Comparison of ENCODE assay signal across 8 cellular contexts in the genomic region with DNA sequence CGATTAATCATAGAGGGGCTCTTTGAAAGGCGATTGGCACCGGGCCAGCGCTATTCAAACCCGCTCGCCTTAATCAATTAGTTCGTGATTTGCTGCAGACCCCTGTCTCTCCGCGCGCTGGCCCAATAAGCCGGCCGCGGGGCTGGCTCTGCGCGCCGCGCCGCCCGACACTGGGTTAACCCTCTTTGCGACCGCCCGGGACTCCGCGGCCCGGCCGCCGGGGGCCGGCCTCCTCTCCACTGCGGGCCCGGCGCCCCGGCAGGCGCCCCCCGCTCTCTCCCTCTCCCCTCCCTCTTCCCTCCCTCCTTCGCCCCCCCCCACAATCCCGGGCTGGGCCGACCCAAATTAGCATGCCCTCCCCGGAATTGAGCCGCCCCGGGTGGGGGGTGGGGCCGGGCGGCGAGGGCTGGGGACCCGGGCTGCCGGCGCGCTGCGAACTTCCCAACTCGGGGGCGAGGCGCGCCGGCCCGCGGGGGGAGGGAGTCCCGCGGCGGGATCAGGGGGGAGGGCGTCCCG. TPM values are rescaled to one million over a fixed set of nuclear protein-coding genes. Genes with fewer than 3 reads are reported as not detected.
A peak's percentile ranks its signal among the peaks of the same experiment; 100 is the strongest.
DNase-seq lines count a peak whose midpoint lies in the region; ATAC-seq, FAIRE-seq and TF ChIP-seq lines count a peak whose summit lies in the region.

No MANE protein-coding gene starts in this region.

- H3K4me2 ChIP-seq in A549 = peak overlapping the region; percentile 77

- no peak for FAIRE-seq in A549 (lab: Jason Lieb, UNC)

- TF ChIP-seq RAD21 in A549 (conservative IDR thresholded peaks at IDR 0.05 in 1 of 2, IDR thresholded peaks at IDR 0.05 in 1 of 2) = no peak
- TF ChIP-seq RAD21 in Ishikawa (IDR thresholded peaks at IDR 0.05; ENCODE audit: low read depth) = no peak

- no peak overlapping the region for H3K27ac Mint-ChIP-seq in activated naive CD8-positive, alpha-beta T cell treated with anti-CD3 and anti-CD28 coated beads, Interleukin-2, amount 50 U/mL, for 24 hours

- H3K27me3 ChIP-seq in body of pancreas (peaks cover 4 to 55% of the 10 kb centered on the region in 2 donors), kidney epithelial cell (ENCODE audit: control insufficient read depth, insufficient read depth, low read length) (no peaks in the 10 kb centered on the region), tibial artery (peaks cover 0 to 89% of the 10 kb centered on the region in 2 donors)

- WGBS in A549 (ENCODE audit: missing lambda C conversion rate) = 54% methylated on average over 27 of the region's 60 CpGs
- WGBS in body of pancreas, 2 donors = 0 to 2% methylated on average over 11 to 21 of the region's 60 CpGs

- DNase-seq in A549 (ENCODE audit: low read depth in 1 of 2, low spot score in 1 of 2) (peak in 1 of 2 experiments; percentile 15), body of pancreas (peak; percentile 21 to 51 (median 43)), kidney epithelial cell (ENCODE audit: low read depth) (no peak), tibial artery (no peak), activated gamma-delta T cell treated with Interleukin-2 at 50 U/mL for 16 hours (no peak)
- DNase-seq in activated naive CD8-positive, alpha-beta T cell treated with anti-CD3 and anti-CD28 coated beads, Interleukin-2, amount 50 U/mL, for 24 hours = no peak

- intact Hi-C loops in body of pancreas (cut with DNase I) (loop anchor here (10.0 kb wide), 1 partner anchor 233 kb away; no protein-coding TSS in a partner anchor), tibial artery (cut with DNase I; ENCODE audit: low total_unique reads) (no loop called here)

- TF ChIP-seq POLR2A in A549 (IDR thresholded peaks at IDR 0.05; ENCODE audit: low read length) (no peak), body of pancreas (IDR thresholded peaks at IDR 0.05) (no peak)

- H3K27me3 Mint-ChIP-seq in activated naive CD8-positive, alpha-beta T cell treated with anti-CD3 and anti-CD28 coated beads, Interleukin-2, amount 50 U/mL, for 24 hours = peaks cover 70% of the 10 kb centered on the region

- ATAC-seq in A549 (peak; percentile 40 to 78; a peak in 4 of 6 replicates), body of pancreas (peak; percentile 69), GM21447 (IDR thresholded peaks at IDR 0.05; ENCODE audit: unreplicated experiment) (no peak)
- ATAC-seq in activated naive CD8-positive, alpha-beta T cell treated with anti-CD3 and anti-CD28 coated beads, Interleukin-2, amount 50 U/mL, for 24 hours = no peak

- peaks cover 6% of the 10 kb centered on the region for H3K36me3 Mint-ChIP-seq in activated naive CD8-positive, alpha-beta T cell treated with anti-CD3 and anti-CD28 coated beads, Interleukin-2, amount 50 U/mL, for 24 hours (ENCODE audit: low read depth)

- no peaks in the 10 kb centered on the region for H3K9me3 ChIP-seq in A549
- H3K9me3 ChIP-seq in body of pancreas = no peaks in the 10 kb centered on the region
- no peaks in the 10 kb centered on the region for H3K9me3 ChIP-seq in tibial artery

- no peaks in the 10 kb centered on the region for H3K4me1 ChIP-seq in A549
- peaks cover 42% of the 10 kb centered on the region for H3K4me1 ChIP-seq in body of pancreas
- peaks cover 0 to 48% (median 41%) of the 10 kb centered on the region in 4 donors for H3K4me1 ChIP-seq in tibial artery

- peaks cover 5% of the 10 kb centered on the region for H3K9me3 Mint-ChIP-seq in activated naive CD8-positive, alpha-beta T cell treated with anti-CD3 and anti-CD28 coated beads, Interleukin-2, amount 50 U/mL, for 24 hours

- CTCF ChIA-PET in A549 (lab: Yijun Ruan, JAX) = no interaction called here

- peaks cover 10% of the 10 kb centered on the region for H3K4me1 Mint-ChIP-seq in activated naive CD8-positive, alpha-beta T cell treated with anti-CD3 and anti-CD28 coated beads, Interleukin-2, amount 50 U/mL, for 24 hours

- H3K27ac ChIP-seq in A549 (peak overlapping the region; percentile 40 to 66), body of pancreas (peak overlapping the region in 2 of 4 donors; percentile 18 to 53), tibial artery (no peak overlapping the region)

- TF ChIP-seq EP300 in A549 (IDR thresholded peaks at IDR 0.05) (no peak), Ishikawa (IDR thresholded peaks at IDR 0.05; ENCODE audit: borderline replicate concordance) (no peak)

- POLR2A ChIA-PET in A549 (lab: Yijun Ruan, JAX) = interaction anchor here (1.1 kb wide), 1 partner anchor 388 kb away, joined by 3 read pairs; no protein-coding TSS in a partner anchor

- TF ChIP-seq CTCF in A549 (IDR thresholded peaks at IDR 0.05) (no peak), body of pancreas (IDR thresholded peaks at IDR 0.05) (no peak), kidney epithelial cell (IDR thresholded peaks at IDR 0.05; ENCODE audit: insufficient read depth, low read length, poor library complexity, severe bottlenecking) (no peak), tibial artery (IDR thresholded peaks at IDR 0.05) (no peak)

- H3K4me3 ChIP-seq in A549 = peak overlapping the region; percentile 42
- H3K4me3 ChIP-seq in body of pancreas = peak overlapping the region in 1 of 2 donors; percentile 22
- peak overlapping the region; percentile 69 for H3K4me3 ChIP-seq in kidney epithelial cell (ENCODE audit: low read depth, low read length)
- peak overlapping the region; percentile 41 to 53 for H3K4me3 ChIP-seq in tibial artery

- H3K36me3 ChIP-seq in body of pancreas (replicated peaks in 1 of 2; ENCODE audit: insufficient read depth in 1 of 2, low read depth in 2 of 2) (no peaks in the 10 kb centered on the region), kidney epithelial cell (ENCODE audit: control insufficient read depth, insufficient read depth, low read length) (no peaks in the 10 kb centered on the region), tibial artery (no peaks in the 10 kb centered on the region)

- no peak overlapping the region for H3K4me3 Mint-ChIP-seq in activated naive CD8-positive, alpha-beta T cell treated with anti-CD3 and anti-CD28 coated beads, Interleukin-2, amount 50 U/mL, for 24 hours

TF ChIP-seq in A549, 52 proteins besides CTCF, POLR2A, EP300 and RAD21 (continues in another document):
- TF ChIP-seq HOXA7 (CRISPR knock-in tag; IDR thresholded peaks at IDR 0.05) (no peak), HES2 (IDR thresholded peaks at IDR 0.05) (no peak), FOSL2 (IDR thresholded peaks at IDR 0.05) (no peak), FOSL2 (CRISPR knock-in tag; IDR thresholded peaks at IDR 0.05) (no peak), CEBPB (IDR thresholded peaks at IDR 0.05) (no peak), CBX8 (IDR thresholded peaks at IDR 0.05) (no peak), ESRRA (IDR thresholded peaks at IDR 0.05; ENCODE audit: borderline replicate concordance, low read length) (no peak)
- TF ChIP-seq, protein P1, sequence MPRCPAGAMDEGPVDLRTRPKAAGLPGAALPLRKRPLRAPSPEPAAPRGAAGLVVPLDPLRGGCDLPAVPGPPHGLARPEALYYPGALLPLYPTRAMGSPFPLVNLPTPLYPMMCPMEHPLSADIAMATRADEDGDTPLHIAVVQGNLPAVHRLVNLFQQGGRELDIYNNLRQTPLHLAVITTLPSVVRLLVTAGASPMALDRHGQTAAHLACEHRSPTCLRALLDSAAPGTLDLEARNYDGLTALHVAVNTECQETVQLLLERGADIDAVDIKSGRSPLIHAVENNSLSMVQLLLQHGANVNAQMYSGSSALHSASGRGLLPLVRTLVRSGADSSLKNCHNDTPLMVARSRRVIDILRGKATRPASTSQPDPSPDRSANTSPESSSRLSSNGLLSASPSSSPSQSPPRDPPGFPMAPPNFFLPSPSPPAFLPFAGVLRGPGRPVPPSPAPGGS (IDR thresholded peaks at IDR 0.05) = no peak

TF ChIP-seq in Ishikawa, 13 proteins besides CTCF, POLR2A, EP300 and RAD21:
- no peak for TF ChIP-seq TEAD4 (IDR thresholded peaks at IDR 0.05)
- TF ChIP-seq CREB1 (IDR thresholded peaks at IDR 0.05; ENCODE audit: low read depth) = no peak
- TF ChIP-seq NFIC (IDR thresholded peaks at IDR 0.05) = peak; percentile 56; the same call in 1 of the 2 replicates
- TF ChIP-seq ZBTB7A (IDR thresholded peaks at IDR 0.05; ENCODE audit: low read depth) = peak; percentile 77; the same call in 1 of the 2 replicates
- TF ChIP-seq TCF12 (IDR thresholded peaks at IDR 0.05; ENCODE audit: low read depth) = 0 out of 2 replicates have a peak, but pooled peaks have one; percentile 10
- no peak for TF ChIP-seq FOXM1 (IDR thresholded peaks at IDR 0.05; ENCODE audit: borderline replicate concordance, low read depth)

RNA-seq across cellular contexts. Expression of gene SALL1, which starts 0.4 kb away (rescaled TPM):
- polyA plus RNA-seq in A549 (2011; rRNA removed) = 0.28 and 0.37 TPM in 2 replicates
- 0.34 and 0.36 TPM in 2 replicates for polyA plus RNA-seq in A549 (2012; cell fraction: cytosol; rRNA removed)
- polyA plus RNA-seq in A549 (2012; cell fraction: nucleus; rRNA removed) = 0.28 and 0.42 TPM in 2 replicates
- polyA plus RNA-seq in A549 (2017; fragmentation: RNase III; extraction: RNeasy Plus Mini Kit Qiagen cat#74134 plus additional on column Dnase treatment) = 0.04 to 0.21 TPM (median 0.13 TPM) in 3 replicates
- 0.78 and 0.79 TPM in 2 replicates for polyA minus RNA-seq in A549 (2011; rRNA and poly(A)+ RNA removed)
- total RNA-seq in body of pancreas = under 1 TPM in 1 of 2 donors, not detected in 1; 0.52 TPM
- 12.3 and 14.8 TPM in 2 replicates for total RNA-seq in kidney epithelial cell

Comparison
In these comparisons a context has a peak if more than half of its experiments do, and no peak if none do; other contexts are left out.
1. ATAC-seq: peak in A549 (2 of 2) and body of pancreas (single experiment); none in activated naive CD8-positive, alpha-beta T cell treated with anti-CD3 and anti-CD28 coated beads, Interleukin-2, amount 50 U/mL, for 24 hours (single experiment) and GM21447 (single experiment).
2. DNase-seq: peak in body of pancreas (4 of 4); none in kidney epithelial cell (single experiment), tibial artery (0 of 2), activated naive CD8-positive, alpha-beta T cell treated with anti-CD3 and anti-CD28 coated beads, Interleukin-2, amount 50 U/mL, for 24 hours (single experiment) and activated gamma-delta T cell treated with Interleukin-2 at 50 U/mL for 16 hours (single experiment).
3. H3K27ac ChIP-seq: peak in A549 (2 of 2); none in tibial artery (0 of 2).